In genomic region chr16:11423315-11424117, GRCh38 we compare ENCODE assay signal across 1 cellular context.
TF ChIP-seq lines count a peak whose summit lies in the region.

No MANE protein-coding gene starts in this region.

TF ChIP-seq in GM12878, 131 proteins besides CTCF, POLR2A, EP300 and RAD21 (continued from another document and continues in another):
- TF ChIP-seq E4F1 (IDR thresholded peaks at IDR 0.05; ENCODE audit: borderline replicate concordance, partially characterized antibody) (no peak), CBFB (IDR thresholded peaks at IDR 0.05; ENCODE audit: low read depth) (no peak), TCF12 (IDR thresholded peaks at IDR 0.05; ENCODE audit: low read depth, low read length) (peak; percentile 35; the same call in 1 of the 2 replicates), CHD2 (IDR thresholded peaks at IDR 0.05; ENCODE audit: borderline replicate concordance, low read depth, low read length) (no peak), WRNIP1 (IDR thresholded peaks at IDR 0.05; ENCODE audit: borderline replicate concordance, low read depth, low read length) (no peak), TARDBP (IDR thresholded peaks at IDR 0.05; ENCODE audit: borderline replicate concordance) (no peak), EGR1 (IDR thresholded peaks at IDR 0.05; ENCODE audit: borderline replicate concordance in 1 of 2, low read depth in 2 of 2, low read length in 2 of 2) (no peak), RB1 (IDR thresholded peaks at IDR 0.05; ENCODE audit: borderline replicate concordance) (no peak), ATF7 (IDR thresholded peaks at IDR 0.05; ENCODE audit: low read depth) (0 out of 2 replicates have a peak, but pooled peaks have one; percentile 23), BACH1 (IDR thresholded peaks at IDR 0.05; ENCODE audit: borderline replicate concordance) (no peak), POU2F2 (IDR thresholded peaks at IDR 0.05; ENCODE audit: borderline replicate concordance, low read depth, low read length) (no peak), SMARCA5 (IDR thresholded peaks at IDR 0.05) (peak; percentile 30; the same call in 1 of the 2 replicates), RBBP5 (conservative IDR thresholded peaks at IDR 0.05) (no peak), ZNF384 (IDR thresholded peaks at IDR 0.05; ENCODE audit: borderline replicate concordance, low read depth, low read length) (no peak), EED (IDR thresholded peaks at IDR 0.05; ENCODE audit: low read depth) (no peak), YBX1 (IDR thresholded peaks at IDR 0.05) (no peak), PML (IDR thresholded peaks at IDR 0.05; ENCODE audit: low read length) (no peak), RUNX3 (IDR thresholded peaks at IDR 0.05; ENCODE audit: low read length) (peak; percentile 26), RAD51 (IDR thresholded peaks at IDR 0.05) (no peak), NFIC (IDR thresholded peaks at IDR 0.05; ENCODE audit: low read depth, low read length) (no peak), HDAC6 (IDR thresholded peaks at IDR 0.05; ENCODE audit: unreplicated experiment) (no peak), GATAD2B (conservative IDR thresholded peaks at IDR 0.05; ENCODE audit: low read depth) (peak; percentile 64; the same call in 1 of the 2 replicates), JUNB (IDR thresholded peaks at IDR 0.05) (no peak), SRF (IDR thresholded peaks at IDR 0.05; ENCODE audit: low read depth in 2 of 2, low read length in 2 of 2) (no peak), PAX5 (IDR thresholded peaks at IDR 0.05; ENCODE audit: borderline replicate concordance, low read depth, low read length) (peak; percentile 48; the same call in 1 of the 2 replicates), RCOR1 (conservative IDR thresholded peaks at IDR 0.05; ENCODE audit: low read depth, low read length) (no peak), SPI1 (IDR thresholded peaks at IDR 0.05; ENCODE audit: borderline replicate concordance, insufficient read depth, low read depth, low read length) (peak; percentile 82), ATF3 (IDR thresholded peaks at IDR 0.05; ENCODE audit: borderline replicate concordance, extremely low read depth, low read depth, low read length) (no peak), BRCA1 (IDR thresholded peaks at IDR 0.05; ENCODE audit: low read depth, low read length) (no peak), ZSCAN29 (IDR thresholded peaks at IDR 0.05) (no peak), POLR2AphosphoS2 (IDR thresholded peaks at IDR 0.05; ENCODE audit: low read depth, low read length) (no peak), CHD1 (IDR thresholded peaks at IDR 0.05; ENCODE audit: low read depth, low read length) (no peak), SIN3A (IDR thresholded peaks at IDR 0.05; ENCODE audit: low read depth, low read length) (no peak), SP1 (IDR thresholded peaks at IDR 0.05; ENCODE audit: low read depth, low read length) (peak; percentile 12), NRF1 (conservative IDR thresholded peaks at IDR 0.05; ENCODE audit: low read depth, low read length) (no peak), STAT1 (conservative IDR thresholded peaks at IDR 0.05) (no peak), SIX5 (IDR thresholded peaks at IDR 0.05; ENCODE audit: low read depth, low read length, severe bottlenecking) (no peak), DPF2 (IDR thresholded peaks at IDR 0.05) (0 out of 2 replicates have a peak, but pooled peaks have one; percentile 56), SREBF2 (IDR thresholded peaks at IDR 0.05; ENCODE audit: low read length) (no peak), MEF2A (IDR thresholded peaks at IDR 0.05; ENCODE audit: insufficient read depth, low read depth, low read length) (no peak), BHLHE40 (IDR thresholded peaks at IDR 0.05; ENCODE audit: borderline replicate concordance in 1 of 2, low read depth in 2 of 2, low read length in 1 of 2) (no peak; a peak in 1 of 4 replicates), BCL3 (IDR thresholded peaks at IDR 0.05; ENCODE audit: borderline replicate concordance, insufficient read depth, low read depth, low read length, poor library complexity, severe bottlenecking) (no peak), IKZF1 (conservative IDR thresholded peaks at IDR 0.05) (peak; percentile 82), PAX8 (IDR thresholded peaks at IDR 0.05) (no peak), YY1 (IDR thresholded peaks at IDR 0.05; ENCODE audit: low read depth, low read length) (no peak), MYB (IDR thresholded peaks at IDR 0.05; ENCODE audit: borderline replicate concordance, low read depth, low read length) (no peak), NFXL1 (IDR thresholded peaks at IDR 0.05; ENCODE audit: borderline replicate concordance) (no peak), EZH2 (IDR thresholded peaks at IDR 0.05; ENCODE audit: borderline replicate concordance, control insufficient read depth, low read depth, low read length) (no peak), FOXM1 (IDR thresholded peaks at IDR 0.05; ENCODE audit: low read depth, low read length) (no peak), GABPA (IDR thresholded peaks at IDR 0.05; ENCODE audit: low read depth) (no peak), MTA3 (IDR thresholded peaks at IDR 0.05; ENCODE audit: borderline replicate concordance, low read length) (no peak), CHD4 (IDR thresholded peaks at IDR 0.05) (no peak)
- TF ChIP-seq, protein P1, sequence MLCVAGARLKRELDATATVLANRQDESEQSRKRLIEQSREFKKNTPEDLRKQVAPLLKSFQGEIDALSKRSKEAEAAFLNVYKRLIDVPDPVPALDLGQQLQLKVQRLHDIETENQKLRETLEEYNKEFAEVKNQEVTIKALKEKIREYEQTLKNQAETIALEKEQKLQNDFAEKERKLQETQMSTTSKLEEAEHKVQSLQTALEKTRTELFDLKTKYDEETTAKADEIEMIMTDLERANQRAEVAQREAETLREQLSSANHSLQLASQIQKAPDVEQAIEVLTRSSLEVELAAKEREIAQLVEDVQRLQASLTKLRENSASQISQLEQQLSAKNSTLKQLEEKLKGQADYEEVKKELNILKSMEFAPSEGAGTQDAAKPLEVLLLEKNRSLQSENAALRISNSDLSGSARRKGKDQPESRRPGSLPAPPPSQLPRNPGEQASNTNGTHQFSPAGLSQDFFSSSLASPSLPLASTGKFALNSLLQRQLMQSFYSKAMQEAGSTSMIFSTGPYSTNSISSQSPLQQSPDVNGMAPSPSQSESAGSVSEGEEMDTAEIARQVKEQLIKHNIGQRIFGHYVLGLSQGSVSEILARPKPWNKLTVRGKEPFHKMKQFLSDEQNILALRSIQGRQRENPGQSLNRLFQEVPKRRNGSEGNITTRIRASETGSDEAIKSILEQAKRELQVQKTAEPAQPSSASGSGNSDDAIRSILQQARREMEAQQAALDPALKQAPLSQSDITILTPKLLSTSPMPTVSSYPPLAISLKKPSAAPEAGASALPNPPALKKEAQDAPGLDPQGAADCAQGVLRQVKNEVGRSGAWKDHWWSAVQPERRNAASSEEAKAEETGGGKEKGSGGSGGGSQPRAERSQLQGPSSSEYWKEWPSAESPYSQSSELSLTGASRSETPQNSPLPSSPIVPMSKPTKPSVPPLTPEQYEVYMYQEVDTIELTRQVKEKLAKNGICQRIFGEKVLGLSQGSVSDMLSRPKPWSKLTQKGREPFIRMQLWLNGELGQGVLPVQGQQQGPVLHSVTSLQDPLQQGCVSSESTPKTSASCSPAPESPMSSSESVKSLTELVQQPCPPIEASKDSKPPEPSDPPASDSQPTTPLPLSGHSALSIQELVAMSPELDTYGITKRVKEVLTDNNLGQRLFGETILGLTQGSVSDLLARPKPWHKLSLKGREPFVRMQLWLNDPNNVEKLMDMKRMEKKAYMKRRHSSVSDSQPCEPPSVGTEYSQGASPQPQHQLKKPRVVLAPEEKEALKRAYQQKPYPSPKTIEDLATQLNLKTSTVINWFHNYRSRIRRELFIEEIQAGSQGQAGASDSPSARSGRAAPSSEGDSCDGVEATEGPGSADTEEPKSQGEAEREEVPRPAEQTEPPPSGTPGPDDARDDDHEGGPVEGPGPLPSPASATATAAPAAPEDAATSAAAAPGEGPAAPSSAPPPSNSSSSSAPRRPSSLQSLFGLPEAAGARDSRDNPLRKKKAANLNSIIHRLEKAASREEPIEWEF (IDR thresholded peaks at IDR 0.05; ENCODE audit: insufficient replicate concordance, low read depth, low read length): no peak
- TF ChIP-seq, protein P2, sequence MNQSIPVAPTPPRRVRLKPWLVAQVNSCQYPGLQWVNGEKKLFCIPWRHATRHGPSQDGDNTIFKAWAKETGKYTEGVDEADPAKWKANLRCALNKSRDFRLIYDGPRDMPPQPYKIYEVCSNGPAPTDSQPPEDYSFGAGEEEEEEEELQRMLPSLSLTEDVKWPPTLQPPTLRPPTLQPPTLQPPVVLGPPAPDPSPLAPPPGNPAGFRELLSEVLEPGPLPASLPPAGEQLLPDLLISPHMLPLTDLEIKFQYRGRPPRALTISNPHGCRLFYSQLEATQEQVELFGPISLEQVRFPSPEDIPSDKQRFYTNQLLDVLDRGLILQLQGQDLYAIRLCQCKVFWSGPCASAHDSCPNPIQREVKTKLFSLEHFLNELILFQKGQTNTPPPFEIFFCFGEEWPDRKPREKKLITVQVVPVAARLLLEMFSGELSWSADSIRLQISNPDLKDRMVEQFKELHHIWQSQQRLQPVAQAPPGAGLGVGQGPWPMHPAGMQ (IDR thresholded peaks at IDR 0.05; ENCODE audit: borderline replicate concordance): no peak
- TF ChIP-seq, protein P3, sequence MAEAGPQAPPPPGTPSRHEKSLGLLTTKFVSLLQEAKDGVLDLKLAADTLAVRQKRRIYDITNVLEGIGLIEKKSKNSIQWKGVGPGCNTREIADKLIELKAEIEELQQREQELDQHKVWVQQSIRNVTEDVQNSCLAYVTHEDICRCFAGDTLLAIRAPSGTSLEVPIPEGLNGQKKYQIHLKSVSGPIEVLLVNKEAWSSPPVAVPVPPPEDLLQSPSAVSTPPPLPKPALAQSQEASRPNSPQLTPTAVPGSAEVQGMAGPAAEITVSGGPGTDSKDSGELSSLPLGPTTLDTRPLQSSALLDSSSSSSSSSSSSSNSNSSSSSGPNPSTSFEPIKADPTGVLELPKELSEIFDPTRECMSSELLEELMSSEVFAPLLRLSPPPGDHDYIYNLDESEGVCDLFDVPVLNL (IDR thresholded peaks at IDR 0.05; ENCODE audit: low read depth, low read length): no peak
- TF ChIP-seq, protein P4, sequence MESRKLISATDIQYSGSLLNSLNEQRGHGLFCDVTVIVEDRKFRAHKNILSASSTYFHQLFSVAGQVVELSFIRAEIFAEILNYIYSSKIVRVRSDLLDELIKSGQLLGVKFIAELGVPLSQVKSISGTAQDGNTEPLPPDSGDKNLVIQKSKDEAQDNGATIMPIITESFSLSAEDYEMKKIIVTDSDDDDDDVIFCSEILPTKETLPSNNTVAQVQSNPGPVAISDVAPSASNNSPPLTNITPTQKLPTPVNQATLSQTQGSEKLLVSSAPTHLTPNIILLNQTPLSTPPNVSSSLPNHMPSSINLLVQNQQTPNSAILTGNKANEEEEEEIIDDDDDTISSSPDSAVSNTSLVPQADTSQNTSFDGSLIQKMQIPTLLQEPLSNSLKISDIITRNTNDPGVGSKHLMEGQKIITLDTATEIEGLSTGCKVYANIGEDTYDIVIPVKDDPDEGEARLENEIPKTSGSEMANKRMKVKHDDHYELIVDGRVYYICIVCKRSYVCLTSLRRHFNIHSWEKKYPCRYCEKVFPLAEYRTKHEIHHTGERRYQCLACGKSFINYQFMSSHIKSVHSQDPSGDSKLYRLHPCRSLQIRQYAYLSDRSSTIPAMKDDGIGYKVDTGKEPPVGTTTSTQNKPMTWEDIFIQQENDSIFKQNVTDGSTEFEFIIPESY (IDR thresholded peaks at IDR 0.05): no peak
- TF ChIP-seq, protein P5, sequence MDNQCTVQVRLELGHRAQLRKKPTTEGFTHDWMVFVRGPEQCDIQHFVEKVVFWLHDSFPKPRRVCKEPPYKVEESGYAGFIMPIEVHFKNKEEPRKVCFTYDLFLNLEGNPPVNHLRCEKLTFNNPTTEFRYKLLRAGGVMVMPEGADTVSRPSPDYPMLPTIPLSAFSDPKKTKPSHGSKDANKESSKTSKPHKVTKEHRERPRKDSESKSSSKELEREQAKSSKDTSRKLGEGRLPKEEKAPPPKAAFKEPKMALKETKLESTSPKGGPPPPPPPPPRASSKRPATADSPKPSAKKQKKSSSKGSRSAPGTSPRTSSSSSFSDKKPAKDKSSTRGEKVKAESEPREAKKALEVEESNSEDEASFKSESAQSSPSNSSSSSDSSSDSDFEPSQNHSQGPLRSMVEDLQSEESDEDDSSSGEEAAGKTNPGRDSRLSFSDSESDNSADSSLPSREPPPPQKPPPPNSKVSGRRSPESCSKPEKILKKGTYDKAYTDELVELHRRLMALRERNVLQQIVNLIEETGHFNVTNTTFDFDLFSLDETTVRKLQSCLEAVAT (IDR thresholded peaks at IDR 0.05): no peak
